In the genomic region with DNA sequence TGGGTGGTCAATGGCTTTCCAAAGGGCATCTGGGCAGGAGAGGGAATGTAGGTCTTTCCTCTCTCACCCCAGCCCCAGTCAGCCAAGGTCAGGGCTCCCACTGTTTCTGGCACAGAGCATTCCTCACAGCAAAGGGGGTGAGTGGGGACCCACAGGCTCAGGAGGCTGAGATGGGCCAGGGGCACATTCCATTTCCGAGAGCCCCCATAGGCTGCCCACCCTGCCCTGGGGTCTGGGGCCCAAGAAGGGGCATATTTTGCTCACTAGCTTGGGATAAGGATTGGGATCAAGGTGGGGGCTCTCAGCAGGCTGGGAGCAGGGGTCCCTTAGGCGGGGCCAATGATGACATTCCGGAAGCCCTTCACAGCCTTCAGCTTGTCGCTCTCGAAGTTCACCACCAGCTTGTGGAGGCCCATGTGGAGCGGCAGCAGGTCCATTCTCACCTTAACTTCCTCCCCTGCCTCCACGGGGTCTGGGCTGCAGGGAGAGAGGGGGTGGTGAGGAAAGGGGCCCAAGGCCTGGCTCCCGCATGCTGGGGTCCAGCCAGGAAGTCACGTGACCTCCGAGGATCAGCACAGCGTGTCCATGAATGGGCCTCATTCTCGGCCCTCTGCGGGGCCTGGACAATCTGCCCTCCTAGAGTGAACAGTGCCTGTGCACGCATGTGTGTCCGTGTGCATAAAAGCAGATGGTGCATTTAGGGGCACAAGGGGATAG, we compare ENCODE assay signal across 23 cellular contexts. TPM values are rescaled to one million over a fixed set of nuclear protein-coding genes. Genes with fewer than 3 reads are reported as not detected.
DNase-seq lines count a peak whose midpoint lies in the region; ATAC-seq, FAIRE-seq and TF ChIP-seq lines count a peak whose summit lies in the region.
"Had no signal": no experiment of that assay in that cellular context is flagged by ENCODE, and none has a peak within 500 bp of the region (broad histone marks: within the 10 kb centered on the region; RNA-seq: fewer than 3 reads in every experiment).

No MANE protein-coding gene starts in this region.

- no peak overlapping the region for H2AFZ ChIP-seq in endothelial cell of umbilical vein (ENCODE audit: low read depth, low read length)
- H2AFZ ChIP-seq in neural progenitor cell (replicated peaks) = no peak overlapping the region

- intact Hi-C loops in heart right ventricle (cut with DNase I) = loop anchor here in 2 of 10 donors (5.0 kb wide), 1 partner anchor 32 kb away; no protein-coding TSS in a partner anchor
- intact Hi-C loops in left ventricle myocardium superior (cut with micrococcal nuclease) = no loop called here
- intact Hi-C loops in endothelial cell of umbilical vein (cut with micrococcal nuclease) = no loop called here
- intact Hi-C loops in aorta (cut with DNase I) = no loop called here

- H3K9ac ChIP-seq in endothelial cell of umbilical vein (replicated peaks; ENCODE audit: extremely low read depth, insufficient read depth, low read length) (no peak overlapping the region), neural progenitor cell (no peak overlapping the region)

- H3K4me3 ChIP-seq in heart right ventricle = no peak overlapping the region
- no peak overlapping the region for H3K4me3 ChIP-seq in endothelial cell of umbilical vein (replicated peaks in 1 of 3; ENCODE audit: insufficient read depth in 1 of 3, low read depth in 1 of 3, low read length in 3 of 3)
- no peak overlapping the region for H3K4me3 ChIP-seq in neural progenitor cell
- no peak overlapping the region for H3K4me3 ChIP-seq in aorta (ENCODE audit: low read length in 2 of 2)
- H3K4me3 ChIP-seq: body of pancreas, prostate gland, transverse colon had no signal

- H3F3A ChIP-seq in neural progenitor cell (ENCODE audit: low read depth) = no peaks in the 10 kb centered on the region

- no TSS peak for BruUV-seq in endothelial cell of umbilical vein (replicated peaks; lab: Mats Ljungman, UMichigan)

- peaks cover 17% of the 10 kb centered on the region for H3K4me1 Mint-ChIP-seq in neural progenitor cell
- H3K4me1 Mint-ChIP-seq: B cell had no signal

- DNase-seq in heart right ventricle = no peak
- DNase-seq in left ventricle myocardium superior = no peak
- DNase-seq in endothelial cell of umbilical vein (ENCODE audit: low read depth, low spot score) = no peak
- no peak for DNase-seq in neural progenitor cell (ENCODE audit: low spot score)
- peak; percentile 43 to 62 for DNase-seq in aorta
- no peak for DNase-seq in glomerular visceral epithelial cell (ENCODE audit: extremely low spot score)
- no peak for DNase-seq in NCI-H524 treated with DMSO at 0.1 percent for 48 hours (lab: John Stamatoyannopoulos, UW)
- DNase-seq: activated CD4-positive, alpha-beta T cell treated with anti-CD3 and anti-CD28 coated beads for 4 hours; activated CD8-positive, alpha-beta memory T cell treated with anti-CD3 and anti-CD28 coated beads for 24 hours; CD8-positive, alpha-beta T cell; cerebellar nuclear complex; H9; kidney glomerular epithelial cell; NCI-H1436; NCI-H345; NCI-H748 treated with DMSO at 0.1 percent for 48 hours; stimulated activated naive CD8-positive, alpha-beta T cell treated with anti-CD3 and anti-CD28 coated beads, Interleukin-15, amount 100 ng/mL, for 72 hours; transverse colon had no signal

- H3K4me1 ChIP-seq in heart right ventricle (peaks cover 24 to 65% (median 51%) of the 10 kb centered on the region in 9 donors), endothelial cell of umbilical vein (ENCODE audit: control insufficient read depth, extremely low read depth, insufficient read depth, low read length) (peaks cover 59% of the 10 kb centered on the region), neural progenitor cell (no peaks in the 10 kb centered on the region), aorta (ENCODE audit: control insufficient read depth in 1 of 2, insufficient read depth in 2 of 2, low read length in 2 of 2) (peaks cover 2% of the 10 kb centered on the region in 2 donors)

- TF ChIP-seq CTCF in heart right ventricle (IDR thresholded peaks at IDR 0.05) = no peak
- no peak for TF ChIP-seq CTCF in endothelial cell of umbilical vein (IDR thresholded peaks at IDR 0.05; ENCODE audit: extremely low read depth in 1 of 2, insufficient read depth in 1 of 2, low read depth in 1 of 2, low read length in 2 of 2)
- no peak for TF ChIP-seq CTCF in neural progenitor cell (IDR thresholded peaks at IDR 0.05)

- WGBS in heart right ventricle, 2 donors = 74 to 84% methylated on average over 15 of the region's 15 CpGs
- WGBS in aorta, 2 donors = 83 to 89% methylated on average over 15 of the region's 15 CpGs

- H3K4me3 Mint-ChIP-seq in neural progenitor cell = no peak overlapping the region
- H3K4me3 Mint-ChIP-seq: B cell; CD8-positive, alpha-beta T cell; H9; stimulated activated naive CD8-positive, alpha-beta T cell treated with anti-CD3 and anti-CD28 coated beads, Interleukin-15, amount 100 ng/mL, for 72 hours had no signal

- peaks cover 0 to 60% (median 33%) of the 10 kb centered on the region in 9 donors for H3K36me3 ChIP-seq in heart right ventricle
- H3K36me3 ChIP-seq in endothelial cell of umbilical vein (ENCODE audit: control insufficient read depth in 2 of 2, extremely low read depth in 1 of 2, insufficient read depth in 2 of 2, low read length in 2 of 2) = peaks cover 23 to 41% of the 10 kb centered on the region in 2 experiments
- no peaks in the 10 kb centered on the region for H3K36me3 ChIP-seq in neural progenitor cell
- H3K36me3 ChIP-seq in aorta (ENCODE audit: control insufficient read depth in 1 of 2, insufficient read depth in 2 of 2, low read length in 1 of 2) = no peaks in the 10 kb centered on the region
- H3K36me3 ChIP-seq: neutrophil, transverse colon had no signal

- CTCF ChIA-PET in endothelial cell of umbilical vein (lab: Charles Lee) = interaction anchor here (1.2 to 8.4 kb wide), 3 partner anchors 17 to 72 kb away, joined by 5 to 104 read pairs (median 5); no protein-coding TSS in a partner anchor

- peaks cover 5% of the 10 kb centered on the region for H3K27me3 Mint-ChIP-seq in neural progenitor cell (ENCODE audit: insufficient read depth, low read depth)
- H3K27me3 Mint-ChIP-seq: B cell had no signal

- POLR2A ChIA-PET in endothelial cell of umbilical vein (lab: Charles Lee) = no interaction called here

- no peaks in the 10 kb centered on the region for H3K9me3 Mint-ChIP-seq in neural progenitor cell
- H3K9me3 Mint-ChIP-seq: CD8-positive, alpha-beta T cell; H9; stimulated activated naive CD8-positive, alpha-beta T cell treated with anti-CD3 and anti-CD28 coated beads, Interleukin-15, amount 100 ng/mL, for 72 hours had no signal

- TF ChIP-seq POLR2A in endothelial cell of umbilical vein (IDR thresholded peaks at IDR 0.05; ENCODE audit: low read depth, low read length) = peak; percentile 19

- H3K27ac ChIP-seq in heart right ventricle (peak overlapping the region in 7 of 10 donors; percentile 18 to 91 (median 67)), endothelial cell of umbilical vein (ENCODE audit: insufficient read depth, low read depth, low read length) (no peak overlapping the region), neural progenitor cell (no peak overlapping the region), aorta (ENCODE audit: low read depth in 1 of 2, low read length in 2 of 2) (no peak overlapping the region)
- H3K27ac ChIP-seq: body of pancreas, neutrophil, transverse colon had no signal

- no peak overlapping the region for H3K4me2 ChIP-seq in endothelial cell of umbilical vein (ENCODE audit: insufficient read depth, low read length)
- H3K4me2 ChIP-seq in neural progenitor cell = no peak overlapping the region

- ATAC-seq in heart right ventricle = no peak
- ATAC-seq in left ventricle myocardium superior = no peak
- ATAC-seq in aorta (ENCODE audit: low FRiP score) = no peak
- no peak for ATAC-seq in GM21576 (IDR thresholded peaks at IDR 0.05; ENCODE audit: unreplicated experiment)
- ATAC-seq: body of pancreas; CD8-positive, alpha-beta T cell; stimulated activated naive CD8-positive, alpha-beta T cell treated with anti-CD3 and anti-CD28 coated beads, Interleukin-15, amount 100 ng/mL, for 72 hours had no signal

- peak overlapping the region; percentile 67 for H3K27ac Mint-ChIP-seq in neural progenitor cell
- H3K27ac Mint-ChIP-seq: B cell; CD8-positive, alpha-beta T cell; H9; stimulated activated naive CD8-positive, alpha-beta T cell treated with anti-CD3 and anti-CD28 coated beads, Interleukin-15, amount 100 ng/mL, for 72 hours had no signal

- no peaks in the 10 kb centered on the region for H3K27me3 ChIP-seq in heart right ventricle
- no peaks in the 10 kb centered on the region for H3K27me3 ChIP-seq in endothelial cell of umbilical vein (ENCODE audit: control insufficient read depth in 2 of 2, insufficient read depth in 2 of 2, low read length in 2 of 2)
- no peaks in the 10 kb centered on the region for H3K27me3 ChIP-seq in neural progenitor cell
- no peaks in the 10 kb centered on the region for H3K27me3 ChIP-seq in aorta (ENCODE audit: control insufficient read depth in 1 of 2, insufficient read depth in 2 of 2, low read length in 1 of 2)
- H3K27me3 ChIP-seq: body of pancreas, neutrophil, transverse colon had no signal

- H4K20me1 ChIP-seq in endothelial cell of umbilical vein (replicated peaks; ENCODE audit: control insufficient read depth, extremely low read depth, insufficient read depth, low read length) = no peaks in the 10 kb centered on the region
- no peaks in the 10 kb centered on the region for H4K20me1 ChIP-seq in neural progenitor cell (ENCODE audit: low read depth)

- FAIRE-seq in endothelial cell of umbilical vein (lab: Jason Lieb, UNC) = no peak

- no peaks in the 10 kb centered on the region for H3K9me3 ChIP-seq in heart right ventricle
- H3K9me3 ChIP-seq in endothelial cell of umbilical vein (replicated peaks; ENCODE audit: control insufficient read depth, insufficient read depth, low read length) = no peaks in the 10 kb centered on the region
- H3K9me3 ChIP-seq in neural progenitor cell (ENCODE audit: low read depth) = no peaks in the 10 kb centered on the region
- H3K9me3 ChIP-seq in aorta (ENCODE audit: control insufficient read depth, low read length) = no peaks in the 10 kb centered on the region
- H3K9me3 ChIP-seq: body of pancreas, neutrophil, prostate gland, transverse colon had no signal

- dilution Hi-C loops in endothelial cell of umbilical vein (cut with MboI; ENCODE audit: extremely low pct_ligation_motif_present, low sequenced_read_pairs) = no loop called here

- H3K36me3 Mint-ChIP-seq in neural progenitor cell = no peaks in the 10 kb centered on the region
- H3K36me3 Mint-ChIP-seq: CD8-positive, alpha-beta T cell had no signal

- H3K79me2 ChIP-seq in endothelial cell of umbilical vein (ENCODE audit: control insufficient read depth, insufficient read depth, low read length) (no peaks in the 10 kb centered on the region), neural progenitor cell (ENCODE audit: low read depth) (no peaks in the 10 kb centered on the region)

- H3K9me1 ChIP-seq in endothelial cell of umbilical vein (replicated peaks; ENCODE audit: control insufficient read depth, extremely low read depth, insufficient read depth, low read length) = no peaks in the 10 kb centered on the region

RNA-seq across cellular contexts. Expression of a gene that starts 35.0 kb away (rescaled TPM):
- total RNA-seq in heart right ventricle (100 to 1,000 TPM; 279 to 993 (median 472) TPM), left ventricle myocardium superior (473 TPM), endothelial cell of umbilical vein (708 and 868 TPM in 2 replicates), neural progenitor cell (ENCODE audit: low replicate concordance) (0.22 and 0.28 TPM in 2 replicates), aorta (100 to 1,000 TPM; 449 to 561 TPM)
- polyA plus RNA-seq in heart right ventricle (100 to 1,000 TPM; 146 to 475 TPM), endothelial cell of umbilical vein (810 and 861 TPM in 2 replicates), aorta (100 to 1,000 TPM in 1 of 2 donors, 10 to 100 TPM in 1; 44.2 to 193 TPM)
- polyA plus RNA-seq in endothelial cell of umbilical vein (2011; cell fraction: cytosol; rRNA removed) = 710 and 739 TPM in 2 replicates
- polyA plus RNA-seq in endothelial cell of umbilical vein (2011; cell fraction: nucleus; rRNA removed) = 680 and 705 TPM in 2 replicates
- 931 and 1,022 TPM in 2 replicates for polyA plus RNA-seq in endothelial cell of umbilical vein (2012)
- 986 and 1,245 TPM in 2 replicates for polyA minus RNA-seq in endothelial cell of umbilical vein
- polyA minus RNA-seq in endothelial cell of umbilical vein (2011; cell fraction: cytosol; rRNA and poly(A)+ RNA removed) = 21.3 TPM
- polyA minus RNA-seq in endothelial cell of umbilical vein (2011; cell fraction: nucleus; rRNA and poly(A)+ RNA removed) = 361 and 435 TPM in 2 replicates
- total RNA-seq: CD8-positive, alpha-beta T cell had no signal

Comparison
In these comparisons a context has a peak if more than half of its experiments do, and no peak if none do; other contexts are left out.
1. DNase-seq: peak in aorta (2 of 2); none in heart right ventricle (0 of 2), left ventricle myocardium superior (single experiment), endothelial cell of umbilical vein (single experiment), neural progenitor cell (single experiment), glomerular visceral epithelial cell (single experiment) and NCI-H524 treated with DMSO at 0.1 percent for 48 hours (single experiment).
2. H3K27ac ChIP-seq: peak in heart right ventricle (7 of 10); none in endothelial cell of umbilical vein (single experiment), neural progenitor cell (single experiment) and aorta (0 of 2).
3. RNA of a gene that starts 35.0 kb away (total RNA-seq): 708 to 868 TPM in endothelial cell of umbilical vein, 449 to 561 TPM in aorta, 279 to 993 TPM in heart right ventricle and 473 TPM in left ventricle myocardium superior (single experiment); 0.22 to 0.28 TPM in neural progenitor cell; every median in the first group is over 100 times any median in the second.